1 cellular context compared by ENCODE assay signal in genomic region chr5:132464155-132464939, GRCh38.
TF ChIP-seq lines count a peak whose summit lies in the region.

No MANE protein-coding gene starts in this region.

TF ChIP-seq in H1, 55 proteins besides CTCF, POLR2A, EP300 and RAD21 (continued from another document):
- TF ChIP-seq USF2 (IDR thresholded peaks at IDR 0.05; ENCODE audit: low read length) (no peak), TAF7 (optimal IDR thresholded peaks at IDR 0.05; ENCODE audit: borderline replicate concordance, low read depth, low read length) (no peak), KDM5A (IDR thresholded peaks at IDR 0.05; ENCODE audit: low read length) (no peak), RNF2 (IDR thresholded peaks at IDR 0.05; ENCODE audit: borderline replicate concordance, low read depth, low read length, missing control alignments, poor library complexity, severe bottlenecking) (no peak), KDM1A (IDR thresholded peaks at IDR 0.05; ENCODE audit: borderline replicate concordance, low read length) (no peak), SUZ12 (IDR thresholded peaks at IDR 0.05; ENCODE audit: low read length) (no peak), CHD7 (IDR thresholded peaks at IDR 0.05; ENCODE audit: insufficient replicate concordance, low read length) (no peak)
